Comparison of ENCODE assay signal across 10 cellular contexts in the genomic region with DNA sequence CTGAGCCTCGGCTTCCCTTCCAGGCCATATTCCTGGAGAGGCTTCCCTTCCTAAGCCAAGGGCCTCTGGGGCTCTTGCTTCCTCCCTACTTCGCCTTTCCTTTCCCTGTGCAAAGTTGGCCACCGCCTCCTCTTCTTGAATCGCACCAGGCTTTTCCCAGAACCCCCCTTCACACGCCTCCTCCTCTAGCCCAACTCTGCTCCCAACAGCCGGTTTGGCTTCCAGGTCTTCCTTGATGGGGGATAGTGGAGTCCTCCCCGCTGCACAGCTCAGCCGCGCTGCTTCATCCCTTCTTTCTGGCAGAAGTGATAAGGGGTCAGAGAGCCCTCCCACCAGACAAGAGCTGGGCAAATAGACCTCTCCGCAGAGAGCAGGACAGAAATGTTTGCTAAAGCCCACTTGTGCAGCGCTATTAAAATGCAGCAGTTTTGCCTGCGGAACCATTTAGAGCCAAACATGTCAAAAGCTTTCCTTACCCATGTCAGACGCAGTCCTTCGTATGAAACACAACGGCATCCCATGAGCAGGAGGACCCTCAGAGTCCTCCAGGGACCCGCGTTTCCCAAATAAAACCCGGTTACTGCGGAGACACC. TPM values are rescaled to one million over a fixed set of nuclear protein-coding genes. Genes with fewer than 3 reads are reported as not detected.
DNase-seq lines count a peak whose midpoint lies in the region; ATAC-seq and TF ChIP-seq lines count a peak whose summit lies in the region.
"Had no signal": no experiment of that assay in that cellular context is flagged by ENCODE, and none has a peak within 500 bp of the region (broad histone marks: within the 10 kb centered on the region; RNA-seq: fewer than 3 reads in every experiment).

No MANE protein-coding gene starts in this region.

- H3K4me1 Mint-ChIP-seq in CD14-positive monocyte (peaks cover 3% of the 10 kb centered on the region), IgD-negative memory B cell (peaks cover 0 to 9% (median 3%) of the 10 kb centered on the region in 3 donors), brain (peaks cover 21% of the 10 kb centered on the region), natural killer cell (peaks cover 0 to 9% of the 10 kb centered on the region in 2 donors)

- peaks cover 0 to 2% of the 10 kb centered on the region in 2 donors for H3K36me3 Mint-ChIP-seq in CD14-positive monocyte
- no peaks in the 10 kb centered on the region for H3K36me3 Mint-ChIP-seq in IgD-negative memory B cell
- H3K36me3 Mint-ChIP-seq in brain: no peaks in the 10 kb centered on the region
- H3K36me3 Mint-ChIP-seq in natural killer cell: no peaks in the 10 kb centered on the region

- no peak for ATAC-seq in natural killer cell

- TF ChIP-seq CTCF in CD14-positive monocyte (IDR thresholded peaks at IDR 0.05): no peak
- no peak for TF ChIP-seq CTCF in brain (conservative IDR thresholded peaks at IDR 0.05)
- TF ChIP-seq CTCF in natural killer cell (IDR thresholded peaks at IDR 0.05): no peak

- H3K9me3 Mint-ChIP-seq in CD14-positive monocyte (peaks cover 0 to 25% (median 15%) of the 10 kb centered on the region in 7 donors), IgD-negative memory B cell (peaks cover 0 to 5% (median 1%) of the 10 kb centered on the region in 3 donors), brain (peaks cover 2 to 12% (median 7%) of the 10 kb centered on the region in 5 experiments), natural killer cell (no peaks in the 10 kb centered on the region)

- H3K27ac Mint-ChIP-seq in CD14-positive monocyte (no peak overlapping the region), IgD-negative memory B cell (peak overlapping the region in 1 of 3 donors; percentile 47), brain (peak overlapping the region in 2 of 5 experiments; percentile 71 to 74), natural killer cell (no peak overlapping the region)

- intact Hi-C loops in CD14-positive monocyte (cut with micrococcal nuclease): no loop called here
- intact Hi-C loops in natural killer cell (cut with micrococcal nuclease): no loop called here

- DNase-seq in CD14-positive monocyte (ENCODE audit: low spot score) (no peak), natural killer cell (no peak), NCI-H2171 (lab: John Stamatoyannopoulos, UW) (no peak), DMS153 treated with DMSO at 0.1 percent for 48 hours (lab: John Stamatoyannopoulos, UW; ENCODE audit: unreplicated experiment) (no peak), germinal center (ENCODE audit: low spot score) (no peak), inferior parietal cortex (ENCODE audit: extremely low spot score) (no peak)
- DNase-seq: DMS153; stimulated activated CD4-positive, alpha-beta T cell treated with anti-CD3 and anti-CD28 coated beads, Interleukin-4, amount 100 ng/mL, for 24 hours had no signal

- H3K4me3 Mint-ChIP-seq in CD14-positive monocyte (peak overlapping the region; percentile 16 to 59), IgD-negative memory B cell (peak overlapping the region; percentile 65 to 81 (median 73)), brain (peak overlapping the region; percentile 83 to 88 (median 87)), natural killer cell (peak overlapping the region; percentile 73)

- H3K27me3 Mint-ChIP-seq in CD14-positive monocyte (ENCODE audit: low read depth in 3 of 3) (peaks cover 56 to 81% (median 63%) of the 10 kb centered on the region in 3 donors), IgD-negative memory B cell (peaks cover 40% of the 10 kb centered on the region), brain (peaks cover 68% of the 10 kb centered on the region), natural killer cell (ENCODE audit: low read depth in 2 of 2) (peaks cover 40 to 43% of the 10 kb centered on the region in 2 donors)

RNA-seq across cellular contexts. Expression of a gene that starts 56.5 kb away (rescaled TPM):
- not detected for polyA plus RNA-seq in CD14-positive monocyte
- polyA plus RNA-seq in IgD-negative memory B cell: not detected
- polyA plus RNA-seq in brain (ENCODE audit: insufficient read depth, low read depth, low replicate concordance): 16.9 TPM
- total RNA-seq in natural killer cell: 1 to 10 TPM in 1 of 3 donors, under 1 TPM in 2; 0.47 to 1.0 (median 0.98) TPM

Comparison
In these comparisons a context has a peak if more than half of its experiments do, and no peak if none do; other contexts are left out.
1. RNA of a gene that starts 56.5 kb away (polyA plus RNA-seq): 16.9 TPM in brain (single experiment); not detected in IgD-negative memory B cell (single experiment) and not detected in CD14-positive monocyte; every median in the first group is over 10 times any median in the second.
2. Peak in every context shown above with its lines, with median percentiles within 50 percentile points of each other: H3K4me3 Mint-ChIP-seq.